Comparison of ENCODE assay signal across 1 cellular context in genomic region chr1:224615861-224616760, GRCh38.
A peak's percentile ranks its signal among the peaks of the same experiment; 100 is the strongest.
TF ChIP-seq lines count a peak whose summit lies in the region.

Gene CNIH3 (plus strand): TSS chr1:224616317. CDS start chr1:224617175, 858 bp downstream.

TF ChIP-seq in SK-N-SH, 30 proteins besides CTCF, POLR2A, EP300 and RAD21 (continued from another document):
- TF ChIP-seq YY1 (IDR thresholded peaks at IDR 0.05; ENCODE audit: low read depth) (0 out of 2 replicates have a peak, but pooled peaks have one; percentile 29), TAF1 (IDR thresholded peaks at IDR 0.05; ENCODE audit: borderline replicate concordance, low read depth, low read length) (peak; percentile 67; the same call in 1 of the 2 replicates), ELF1 (IDR thresholded peaks at IDR 0.05) (0 out of 2 replicates have a peak, but pooled peaks have one; percentile 8), PBX3 (IDR thresholded peaks at IDR 0.05) (peak; percentile 66), REST (IDR thresholded peaks at IDR 0.05; ENCODE audit: low read depth, low read length) (no peak), TCF12 (IDR thresholded peaks at IDR 0.05) (peak; percentile 51; the same call in 1 of the 2 replicates), RXRA (IDR thresholded peaks at IDR 0.05; ENCODE audit: borderline replicate concordance, low read depth) (no peak), EZH2phosphoT487 (IDR thresholded peaks at IDR 0.05; ENCODE audit: borderline replicate concordance, low read depth) (no peak), SIN3A (IDR thresholded peaks at IDR 0.05; ENCODE audit: borderline replicate concordance, low read depth, low read length) (peak; percentile 77), MXI1 (IDR thresholded peaks at IDR 0.05; ENCODE audit: low read depth, low read length) (0 out of 2 replicates have a peak, but pooled peaks have one; percentile 36), POLR2AphosphoS5 (IDR thresholded peaks at IDR 0.05; ENCODE audit: low read depth, low read length) (peak; percentile 39), MEF2A (IDR thresholded peaks at IDR 0.05; ENCODE audit: borderline replicate concordance, low read depth) (0 out of 2 replicates have a peak, but pooled peaks have one; percentile 41)
- TF ChIP-seq, protein P1, sequence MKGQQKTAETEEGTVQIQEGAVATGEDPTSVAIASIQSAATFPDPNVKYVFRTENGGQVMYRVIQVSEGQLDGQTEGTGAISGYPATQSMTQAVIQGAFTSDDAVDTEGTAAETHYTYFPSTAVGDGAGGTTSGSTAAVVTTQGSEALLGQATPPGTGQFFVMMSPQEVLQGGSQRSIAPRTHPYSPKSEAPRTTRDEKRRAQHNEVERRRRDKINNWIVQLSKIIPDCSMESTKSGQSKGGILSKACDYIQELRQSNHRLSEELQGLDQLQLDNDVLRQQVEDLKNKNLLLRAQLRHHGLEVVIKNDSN (IDR thresholded peaks at IDR 0.05; ENCODE audit: borderline replicate concordance, low read depth), result peak; percentile 63
